ENCODE assay signal across 8 cellular contexts in the genomic region with DNA sequence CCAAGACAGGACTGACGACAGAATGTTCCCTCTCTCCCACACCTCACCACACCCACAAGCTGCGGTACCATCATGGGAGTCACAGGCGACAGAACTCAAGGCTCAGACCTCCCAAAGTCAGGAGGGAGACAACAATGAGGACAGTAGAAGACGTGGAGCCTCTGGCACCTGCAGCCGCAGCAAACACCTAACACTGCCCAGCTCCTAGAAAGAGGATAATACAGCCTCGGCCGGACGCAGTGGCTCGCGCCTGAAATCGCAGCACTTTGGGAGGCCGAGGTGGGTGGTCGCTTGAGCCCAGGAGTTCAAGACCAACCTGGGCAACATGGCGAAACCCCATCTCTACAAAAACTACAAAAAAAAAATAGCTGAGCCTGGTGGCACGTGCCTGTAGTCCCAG. TPM values are rescaled to one million over a fixed set of nuclear protein-coding genes. Genes with fewer than 3 reads are reported as not detected.
"Had no signal": no experiment of that assay in that cellular context is flagged by ENCODE, and none has a peak within 500 bp of the region (broad histone marks: within the 10 kb centered on the region; RNA-seq: fewer than 3 reads in every experiment).

No MANE protein-coding gene starts in this region.

- H2AFZ ChIP-seq: GM23248 had no signal

- ATAC-seq: HCT116, K562 had no signal

- H3K36me3 ChIP-seq: HAP-1 had no signal

- H3K9ac ChIP-seq: GM23248 had no signal

- H3K4me3 ChIP-seq: GM23248, HAP-1, K562 had no signal

- H3K27ac Mint-ChIP-seq: HFFc6 had no signal

- H3K4me1 ChIP-seq: HAP-1 had no signal

- DNase-seq: GM23248, HFFc6, IMR-90, KG1 had no signal

- H3K9me3 ChIP-seq: HAP-1 had no signal

- H3K27ac ChIP-seq: GM23248 had no signal

- H3K4me3 Mint-ChIP-seq: HFFc6 had no signal

RNA-seq across cellular contexts. Expression of gene PRDM12, which starts 13.2 kb away (rescaled TPM):
- total RNA-seq: GM23248, HT-29, IMR-90 had no signal
- polyA plus RNA-seq: GM23248, IMR-90 had no signal
